In the genomic region with DNA sequence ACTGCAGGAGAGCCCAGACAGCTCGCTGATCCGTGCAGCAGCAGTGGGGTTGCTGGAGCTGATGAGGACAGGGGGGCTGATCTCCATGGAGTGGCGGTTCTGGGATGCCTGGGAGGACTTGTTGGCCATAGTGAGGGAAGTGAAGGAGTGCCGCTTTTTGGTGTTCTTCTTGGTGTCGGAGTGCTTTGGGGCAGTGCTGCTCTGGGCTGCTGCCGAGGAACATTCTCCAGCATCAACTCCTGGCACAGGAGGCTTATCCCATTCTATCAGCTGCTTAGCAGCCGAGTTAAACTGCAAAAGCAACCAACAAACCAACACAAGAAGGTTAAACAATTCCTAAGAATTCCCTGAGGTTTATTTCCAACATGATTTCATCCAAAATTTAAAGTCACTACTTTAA, we compare ENCODE assay signal across 14 cellular contexts.
"Had no signal": no experiment of that assay in that cellular context is flagged by ENCODE, and none has a peak within 500 bp of the region (broad histone marks: within the 10 kb centered on the region; RNA-seq: fewer than 3 reads in every experiment).

No MANE protein-coding gene starts in this region.

- H3K9me3 ChIP-seq: heart left ventricle, neutrophil, right atrium auricular region, upper lobe of right lung had no signal

- H3K9me3 Mint-ChIP-seq: activated naive CD4-positive, alpha-beta T cell treated with anti-CD3 and anti-CD28 coated beads, Interleukin-2, amount 10 ng/mL, durations not matched to agents 7 days and 5 days; activated T-helper 17 cell treated with anti-CD3 and anti-CD28 coated beads, Interleukin-2, amount 50 U/mL, for 72 hours; brain had no signal

- H3K27me3 ChIP-seq: heart left ventricle, neutrophil, right atrium auricular region, upper lobe of right lung had no signal

- H3K27ac Mint-ChIP-seq: activated naive CD4-positive, alpha-beta T cell treated with anti-CD3 and anti-CD28 coated beads, Interleukin-2, amount 10 ng/mL, durations not matched to agents 7 days and 5 days; activated T-helper 17 cell treated with anti-CD3 and anti-CD28 coated beads, Interleukin-2, amount 50 U/mL, for 72 hours; brain had no signal

- H3K4me3 ChIP-seq: heart left ventricle, right atrium auricular region, skin epidermis, upper lobe of right lung had no signal

- ATAC-seq: activated T-helper 17 cell treated with anti-CD3 and anti-CD28 coated beads, Interleukin-2, amount 50 U/mL, for 72 hours; left ventricle myocardium superior; upper lobe of right lung had no signal

- H3K4me3 Mint-ChIP-seq: activated naive CD4-positive, alpha-beta T cell treated with anti-CD3 and anti-CD28 coated beads, Interleukin-2, amount 10 ng/mL, durations not matched to agents 7 days and 5 days; activated T-helper 17 cell treated with anti-CD3 and anti-CD28 coated beads, Interleukin-2, amount 50 U/mL, for 72 hours; brain had no signal

- FAIRE-seq: frontal cortex, TTC549 had no signal

- H3K27ac ChIP-seq: neutrophil, right atrium auricular region, upper lobe of right lung had no signal

- H3K4me1 ChIP-seq: upper lobe of right lung had no signal

- H3K36me3 Mint-ChIP-seq: activated naive CD4-positive, alpha-beta T cell treated with anti-CD3 and anti-CD28 coated beads, Interleukin-2, amount 10 ng/mL, durations not matched to agents 7 days and 5 days had no signal

- H3K4me1 Mint-ChIP-seq: activated naive CD4-positive, alpha-beta T cell treated with anti-CD3 and anti-CD28 coated beads, Interleukin-2, amount 10 ng/mL, durations not matched to agents 7 days and 5 days; activated T-helper 17 cell treated with anti-CD3 and anti-CD28 coated beads, Interleukin-2, amount 50 U/mL, for 72 hours had no signal

- H3K27me3 Mint-ChIP-seq: brain had no signal

- DNase-seq: activated CD4-positive, alpha-beta T cell treated with anti-CD3 and anti-CD28 coated beads, Interleukin-2, amount 50 U/mL, for 1 hour; activated naive CD4-positive, alpha-beta T cell treated with anti-CD3 and anti-CD28 coated beads, Interleukin-2, amount 10 ng/mL, durations not matched to agents 7 days and 5 days; activated T-cell treated with anti-CD3 and anti-CD28 coated beads for 4 hours; heart left ventricle; left ventricle myocardium superior; T-helper 2 cell; upper lobe of right lung had no signal

- H3K36me3 ChIP-seq: right atrium auricular region had no signal
